In genomic region chr12:44126811-44127210, GRCh38 we compare ENCODE assay signal across 31 cellular contexts.
"Had no signal": no experiment of that assay in that cellular context is flagged by ENCODE, and none has a peak within 500 bp of the region (broad histone marks: within the 10 kb centered on the region; RNA-seq: fewer than 3 reads in every experiment).

No MANE protein-coding gene starts in this region.

- H3K4me1 ChIP-seq: body of pancreas, foreskin keratinocyte, gastrocnemius medialis had no signal

- ATAC-seq: activated CD4-positive, alpha-beta T cell treated with anti-CD3 and anti-CD28 coated beads for 36 hours; activated CD8-positive, alpha-beta memory T cell treated with anti-CD3 and anti-CD28 coated beads, Interleukin-2, amount 10 ng/mL, durations not matched to agents 7 days and 5 days; activated CD8-positive, alpha-beta T cell treated with anti-CD3 and anti-CD28 coated beads, Interleukin-2, amount 10 ng/mL, durations not matched to agents 7 days and 5 days; activated T-helper 17 cell treated with anti-CD3 and anti-CD28 coated beads, Interleukin-2, amount 50 U/mL, for 72 hours; body of pancreas; effector memory CD8-positive, alpha-beta T cell; foreskin keratinocyte; gastrocnemius medialis; heart left ventricle had no signal

- H3K27me3 ChIP-seq: adrenal gland, body of pancreas, cardiac muscle cell, esophagus muscularis mucosa, foreskin keratinocyte, gastrocnemius medialis, heart left ventricle had no signal

- DNase-seq: activated CD4-positive, alpha-beta memory T cell treated with anti-CD3 and anti-CD28 coated beads for 36 hours; activated CD4-positive, alpha-beta T cell treated with anti-CD3 and anti-CD28 coated beads for 36 hours; activated CD4-positive, alpha-beta T cell treated with anti-CD3 and anti-CD28 coated beads, Interleukin-2, amount 10 ng/mL, durations not matched to agents 24 days and 14 days; activated CD4-positive, CD25-positive, alpha-beta regulatory T cell; activated CD4-positive, CD25-positive, alpha-beta regulatory T cell treated with anti-CD3 and anti-CD28 coated beads, Interleukin-2, amount 50 U/mL, for 72 hours; activated CD8-positive, alpha-beta memory T cell treated with anti-CD3 and anti-CD28 coated beads, Interleukin-2, amount 10 ng/mL, durations not matched to agents 7 days and 5 days; activated CD8-positive, alpha-beta memory T cell treated with anti-CD3 and anti-CD28 coated beads, Interleukin-2, amount 50 U/mL, for 4 hours; activated CD8-positive, alpha-beta T cell treated with anti-CD3 and anti-CD28 coated beads, Interleukin-2, amount 10 ng/mL, durations not matched to agents 7 days and 5 days; activated effector memory CD4-positive, alpha-beta T cell treated with Interleukin-2 at 50 U/mL for 16 hours; activated gamma-delta T cell treated with Interleukin-2 at 50 U/mL for 16 hours; activated naive CD4-positive, alpha-beta T cell treated with anti-CD3 and anti-CD28 coated beads, Interleukin-2, amount 50 U/mL, for 16 hours; activated naive CD4-positive, alpha-beta T cell treated with Interleukin-2 at 50 U/mL for 16 hours; activated T-cell treated with anti-CD3 and anti-CD28 coated beads, Interleukin-2, amount 50 U/mL, for 1 hour; adrenal gland; amygdala; aorta; body of pancreas; central memory CD4-positive, alpha-beta T cell; dermis blood vessel endothelial cell; effector CD4-positive, alpha-beta T cell; effector memory CD8-positive, alpha-beta T cell; erythroblast; foreskin keratinocyte; gastrocnemius medialis; glutamatergic neuron; heart left ventricle; T-helper 2 cell had no signal

- H3K9me3 ChIP-seq: body of pancreas, esophagus muscularis mucosa, gastrocnemius medialis had no signal

- H3K36me3 ChIP-seq: adrenal gland, cardiac muscle cell, esophagus muscularis mucosa, gastrocnemius medialis, heart left ventricle had no signal

- H3K4me3 ChIP-seq: adrenal gland, body of pancreas, cardiac muscle cell, coronary artery, esophagus muscularis mucosa, gastrocnemius medialis, heart left ventricle had no signal

- H3K27ac ChIP-seq: adrenal gland, body of pancreas, cardiac muscle cell, coronary artery, esophagus muscularis mucosa, foreskin keratinocyte, gastrocnemius medialis, heart left ventricle had no signal
